ENCODE assay signal across 8 cellular contexts in the genomic region with DNA sequence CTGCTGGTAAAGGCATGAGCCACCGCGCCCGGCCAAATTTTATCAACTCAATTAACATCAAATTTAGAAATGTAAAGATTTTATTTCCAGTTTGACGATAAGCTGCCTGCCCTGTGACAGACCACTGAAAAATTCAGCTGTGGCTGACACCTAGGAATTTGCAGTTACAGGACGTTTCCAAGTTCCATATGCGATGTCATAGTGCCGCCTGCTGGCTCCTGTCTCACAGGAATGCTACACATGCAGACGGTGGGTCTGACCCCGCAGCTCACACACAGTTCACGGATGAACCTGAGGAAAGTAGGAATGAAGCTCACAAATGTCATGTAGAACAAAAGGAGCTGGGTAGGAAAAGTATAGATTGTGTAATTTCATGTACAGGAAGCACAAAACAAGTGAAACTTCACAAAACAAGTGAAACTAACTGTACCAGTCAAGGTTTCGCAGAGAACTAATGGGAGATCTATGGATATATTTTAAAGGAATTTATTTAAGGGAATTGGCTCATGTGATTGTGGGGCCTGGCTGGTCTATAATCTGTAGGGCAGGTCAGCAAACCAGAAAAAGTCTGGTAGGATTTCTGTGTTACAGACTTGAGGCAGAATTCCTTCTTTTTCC. TPM values are rescaled to one million over a fixed set of nuclear protein-coding genes. Genes with fewer than 3 reads are reported as not detected.
A peak's percentile ranks its signal among the peaks of the same experiment; 100 is the strongest.
DNase-seq lines count a peak whose midpoint lies in the region; ATAC-seq, FAIRE-seq and TF ChIP-seq lines count a peak whose summit lies in the region.

No MANE protein-coding gene starts in this region.

- ATAC-seq in GM18868 (IDR thresholded peaks at IDR 0.05; ENCODE audit: unreplicated experiment), result no peak

- no peak overlapping the region for H3K4me3 ChIP-seq in kidney (ENCODE audit: low read length in 2 of 2)

- in situ Hi-C loops in ACHN (cut with HindIII; ENCODE audit: low pct_ligation_motif_present, low pct_unique_long_range_greater_than_20kb, low sequenced_read_pairs), result no loop called here

- peak; percentile 72 for DNase-seq in ACHN
- peak; percentile 51 for DNase-seq in GM19239 (ENCODE audit: insufficient read length, low spot score)
- DNase-seq in NCI-H345 treated with DMSO at 0.1 percent for 48 hours (lab: John Stamatoyannopoulos, UW; ENCODE audit: unreplicated experiment), result peak; percentile 60
- peak; percentile 41 to 61 (median 54) for DNase-seq in activated CD4-positive, CD25-positive, alpha-beta regulatory T cell (lab: John Stamatoyannopoulos, UW)
- DNase-seq in caudate nucleus (lab: John Stamatoyannopoulos, UW), result peak in 59 of 61 donors; percentile 7 to 85 (median 53)
- peak; percentile 88 for DNase-seq in kidney
- peak; percentile 38 to 53 for DNase-seq in stimulated activated CD4-positive, alpha-beta T cell treated with anti-CD3 and anti-CD28 coated beads, Interleukin-1b, Interleukin-23, amount 100 ng/mL, for 1 hour (ENCODE audit: low read depth in 2 of 2)

- TF ChIP-seq CTCF in kidney (IDR thresholded peaks at IDR 0.05; ENCODE audit: borderline replicate concordance, extremely low read depth, insufficient read depth), result peak; percentile 98

- no peaks in the 10 kb centered on the region for H3K4me1 ChIP-seq in kidney (ENCODE audit: control insufficient read depth in 1 of 2, insufficient read depth in 1 of 2, low read depth in 1 of 2, low read length in 2 of 2)

- no peaks in the 10 kb centered on the region for H3K36me3 ChIP-seq in kidney (ENCODE audit: control insufficient read depth in 1 of 2, insufficient read depth in 2 of 2, low read length in 2 of 2)

- no peaks in the 10 kb centered on the region for H3K9me3 ChIP-seq in kidney (ENCODE audit: control insufficient read depth in 1 of 2, low read length in 2 of 2)

- FAIRE-seq in GM19239 (lab: Jason Lieb, UNC), result peak; percentile 62
- peak; percentile 21 for FAIRE-seq in kidney (lab: Jason Lieb, UNC)

- H3K9ac ChIP-seq in kidney (ENCODE audit: low read length in 2 of 2), result no peak overlapping the region

- intact Hi-C loops in kidney (cut with DNase I), result no loop called here

- no peak overlapping the region for H3K27ac ChIP-seq in caudate nucleus (ENCODE audit: low read depth, low read length)
- H3K27ac ChIP-seq in kidney (ENCODE audit: low read depth in 2 of 2, low read length in 2 of 2), result no peak overlapping the region

RNA-seq across cellular contexts. Expression of a gene that starts 13.2 kb away (rescaled TPM):
- 43.3 TPM for total RNA-seq in kidney
- polyA plus RNA-seq in kidney (ENCODE audit: insufficient read depth, low read depth, low replicate concordance), result 15.8 TPM

RNA-seq across cellular contexts. Expression of a gene that starts 50.5 kb away (rescaled TPM):
- total RNA-seq in kidney, result 45.8 TPM
- 23.4 TPM for polyA plus RNA-seq in kidney (ENCODE audit: insufficient read depth, low read depth, low replicate concordance)

RNA-seq across cellular contexts. Expression of a gene that starts 56.6 kb away (rescaled TPM):
- total RNA-seq in kidney, result 31.7 TPM
- 4.9 TPM for polyA plus RNA-seq in kidney (ENCODE audit: insufficient read depth, low read depth, low replicate concordance)
